ENCODE assay signal across 28 cellular contexts in the genomic region with DNA sequence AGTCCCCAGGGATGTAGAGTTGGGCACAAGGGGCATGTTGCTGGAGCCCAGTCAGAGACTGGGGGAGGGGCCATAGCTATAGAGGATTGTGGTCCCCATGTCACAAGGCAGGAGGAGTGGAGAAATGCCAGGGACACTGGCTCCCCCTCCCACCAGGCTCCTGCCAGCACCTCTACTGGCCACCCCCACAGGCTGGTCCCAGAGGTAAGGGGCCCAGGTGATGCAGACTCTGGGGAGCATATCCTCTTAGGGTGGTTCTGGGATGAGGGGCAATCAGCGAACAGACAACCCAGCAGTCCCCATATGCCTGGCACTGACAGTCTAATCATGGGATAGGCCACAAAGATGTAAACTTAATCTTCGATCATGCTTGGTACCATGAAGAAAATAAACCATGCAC. TPM values are rescaled to one million over a fixed set of nuclear protein-coding genes. Genes with fewer than 3 reads are reported as not detected.
"Had no signal": no experiment of that assay in that cellular context is flagged by ENCODE, and none has a peak within 500 bp of the region (broad histone marks: within the 10 kb centered on the region; RNA-seq: fewer than 3 reads in every experiment).

No MANE protein-coding gene starts in this region.

- H3K9me3 Mint-ChIP-seq: memory B cell; mesothelial cell of epicardium; naive B cell; natural killer cell treated with Interleukin-12 subunit alpha and Interleukin-12 subunit beta and Interleukin-15 and Interleukin-18, amount 100 ng/mL, for 72 hours; neural crest cell; stimulated activated effector memory CD8-positive, alpha-beta T cell treated with anti-CD3 and anti-CD28 coated beads, Interleukin-12 subunit alpha, Interleukin-12 subunit beta, amount 100 ng/mL, for 72 hours had no signal

- H3K27me3 ChIP-seq: heart left ventricle, hepatocyte, right atrium auricular region, suprapubic skin had no signal

- H3K9me3 ChIP-seq: heart left ventricle, mucosa of descending colon, prostate gland, right atrium auricular region, suprapubic skin had no signal

- H3K27ac Mint-ChIP-seq: memory B cell; mesothelial cell of epicardium; natural killer cell treated with Interleukin-12 subunit alpha and Interleukin-12 subunit beta and Interleukin-15 and Interleukin-18, amount 100 ng/mL, for 72 hours; stimulated activated effector memory CD8-positive, alpha-beta T cell treated with anti-CD3 and anti-CD28 coated beads, Interleukin-12 subunit alpha, Interleukin-12 subunit beta, amount 100 ng/mL, for 72 hours had no signal

- H3K4me3 ChIP-seq: heart left ventricle, hepatocyte, lung, mucosa of descending colon, prostate gland, right atrium auricular region, suprapubic skin had no signal

- DNase-seq: cortex of kidney; effector CD4-positive, alpha-beta T cell; kidney; mucosa of descending colon; naive B cell; stimulated activated CD4-positive, alpha-beta T cell treated with anti-CD3 and anti-CD28 coated beads, Interleukin-2, amount 100 ng/mL, for 24 hours; stimulated activated CD4-positive, alpha-beta T cell treated with anti-CD3 and anti-CD28 coated beads, Interleukin-4, amount 100 ng/mL, for 24 hours; stimulated activated naive CD4-positive, alpha-beta T cell treated with Interleukin-2 at 50 U/mL for 16 hours; trophoblast cell had no signal

- H3K36me3 ChIP-seq: prostate gland, suprapubic skin had no signal

- H3K4me3 Mint-ChIP-seq: memory B cell; mesothelial cell of epicardium; naive B cell; natural killer cell treated with Interleukin-12 subunit alpha and Interleukin-12 subunit beta and Interleukin-15 and Interleukin-18, amount 100 ng/mL, for 72 hours; neural crest cell; stimulated activated effector memory CD8-positive, alpha-beta T cell treated with anti-CD3 and anti-CD28 coated beads, Interleukin-12 subunit alpha, Interleukin-12 subunit beta, amount 100 ng/mL, for 72 hours had no signal

- H3K27ac ChIP-seq: heart left ventricle, hepatocyte, prostate gland, right atrium auricular region, suprapubic skin had no signal

- H3K4me1 Mint-ChIP-seq: memory B cell; mesothelial cell of epicardium; naive B cell; neural crest cell; stimulated activated effector memory CD8-positive, alpha-beta T cell treated with anti-CD3 and anti-CD28 coated beads, Interleukin-12 subunit alpha, Interleukin-12 subunit beta, amount 100 ng/mL, for 72 hours had no signal

- ATAC-seq: heart left ventricle; left lobe of liver; mucosa of descending colon; natural killer cell treated with Interleukin-12 subunit alpha and Interleukin-12 subunit beta and Interleukin-15 and Interleukin-18, amount 100 ng/mL, for 72 hours; sciatic nerve; stimulated activated effector memory CD8-positive, alpha-beta T cell treated with anti-CD3 and anti-CD28 coated beads, Interleukin-12 subunit alpha, Interleukin-12 subunit beta, amount 100 ng/mL, for 72 hours had no signal

- H3K4me1 ChIP-seq: prostate gland had no signal

- FAIRE-seq: frontal cortex, kidney had no signal

RNA-seq across cellular contexts. Expression of a gene that starts 21.2 kb away (rescaled TPM):
- total RNA-seq: dermis microvascular lymphatic vessel endothelial cell; fibroblast of villous mesenchyme; frontal cortex; glomerular endothelial cell; hepatocyte; kidney; left lobe of liver; liver; lung; mesothelial cell of epicardium; natural killer cell treated with Interleukin-12 subunit alpha and Interleukin-12 subunit beta and Interleukin-15 and Interleukin-18, amount 100 ng/mL, for 72 hours; neural crest cell; osteoblast; suprapubic skin had no signal
